Comparison of ENCODE assay signal across 8 cellular contexts in the genomic region with DNA sequence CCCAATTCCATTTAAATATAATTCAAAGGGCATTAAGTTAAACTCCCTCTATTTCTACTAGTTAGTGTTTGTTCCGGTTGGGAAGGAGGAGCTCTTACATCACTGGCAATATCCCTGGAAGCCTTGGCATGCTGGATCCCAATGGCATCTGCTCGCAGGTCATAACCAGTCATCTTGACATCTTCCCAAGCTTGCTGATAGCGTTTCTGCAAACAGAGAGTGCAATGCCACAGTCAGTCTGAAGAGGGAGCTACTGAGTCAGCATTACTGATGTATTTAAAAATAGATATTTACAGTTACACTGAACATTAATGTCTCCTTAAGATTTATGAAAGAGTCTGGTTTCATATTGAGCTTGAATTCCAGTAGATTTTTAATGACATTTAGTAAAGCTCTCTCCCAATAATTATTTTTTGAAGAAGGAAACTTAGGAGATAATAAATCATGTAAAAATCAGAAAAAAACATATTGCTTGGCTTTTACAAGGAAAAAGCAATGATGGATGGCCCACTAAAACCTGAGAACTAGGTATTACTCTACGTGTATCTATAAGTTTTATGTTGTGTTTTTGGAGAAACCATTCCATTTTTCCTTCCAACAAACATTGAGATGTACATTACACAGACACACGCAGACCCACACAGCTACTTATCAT.
DNase-seq lines count a peak whose midpoint lies in the region; ATAC-seq and TF ChIP-seq lines count a peak whose summit lies in the region.
"Not testable (repeated sequence)": the region's sequence is repeated elsewhere in the genome, so short reads cannot be mapped to it uniquely, and the experiment has no call there.

No MANE protein-coding gene starts in this region.

- not testable (repeated sequence) for H3K36me3 ChIP-seq in hepatocyte (replicated peaks; ENCODE audit: insufficient read depth, low read depth)

- peak; percentile 46 for TF ChIP-seq CTCF in CD4-positive, alpha-beta T cell (IDR thresholded peaks at IDR 0.05)
- TF ChIP-seq CTCF in hepatocyte (IDR thresholded peaks at IDR 0.05; ENCODE audit: poor library complexity) (peak; percentile 25), neural crest cell (conservative IDR thresholded peaks at IDR 0.05) (peak; percentile 57), type B pancreatic cell (conservative IDR thresholded peaks at IDR 0.05) (peak; percentile 68)

- POLR2A ChIA-PET in CD4-positive, alpha-beta T cell (lab: Charles Lee), result not testable (repeated sequence)

- H2AFZ ChIP-seq in hepatocyte, result not testable (repeated sequence)

- not testable (repeated sequence) for H3K4me2 ChIP-seq in hepatocyte

- not testable (repeated sequence) for H3K27me3 ChIP-seq in CD4-positive, alpha-beta T cell (ENCODE audit: control insufficient read depth, insufficient read depth, low read length); hepatocyte

- H3K4me1 Mint-ChIP-seq in CD4-positive, alpha-beta T cell (ENCODE audit: low read depth); neural crest cell; type B pancreatic cell (ENCODE audit: unreplicated experiment): not testable (repeated sequence)

- not testable (repeated sequence) for H3K79me2 ChIP-seq in hepatocyte

- H3K9me2 ChIP-seq in hepatocyte (replicated peaks; ENCODE audit: insufficient read depth), result not testable (repeated sequence)

- not testable (repeated sequence) for H3K9me3 Mint-ChIP-seq in CD4-positive, alpha-beta T cell; neural crest cell; type B pancreatic cell

- H3K36me3 Mint-ChIP-seq in CD4-positive, alpha-beta T cell (ENCODE audit: low read depth); neural crest cell (ENCODE audit: low read depth); type B pancreatic cell: not testable (repeated sequence)

- not testable (repeated sequence) for H3K9me3 ChIP-seq in CD4-positive, alpha-beta T cell (ENCODE audit: control insufficient read depth, low read length); hepatocyte (ENCODE audit: low read depth)

- H3K27ac ChIP-seq in CD4-positive, alpha-beta T cell (ENCODE audit: low read depth, low read length); hepatocyte: not testable (repeated sequence)

- not testable (repeated sequence) for DNase-seq in CD4-positive, alpha-beta T cell; hepatocyte (ENCODE audit: low spot score); neural crest cell (ENCODE audit: low read depth, low spot score); type B pancreatic cell (ENCODE audit: extremely low spot score, unreplicated experiment)
- DNase-seq in central memory CD4-positive, alpha-beta T cell, result peak; percentile 11

- CTCF ChIA-PET in CD4-positive, alpha-beta T cell (lab: Charles Lee), result not testable (repeated sequence)

- H3K27ac Mint-ChIP-seq in CD4-positive, alpha-beta T cell; neural crest cell (ENCODE audit: unreplicated experiment); type B pancreatic cell: not testable (repeated sequence)

- peak; percentile 71 for ATAC-seq in CD4-positive, alpha-beta T cell (ENCODE audit: poor library complexity)
- ATAC-seq in GM21367 (IDR thresholded peaks at IDR 0.05; ENCODE audit: unreplicated experiment), result peak; percentile 73
- ATAC-seq in HG03175 (IDR thresholded peaks at IDR 0.05; ENCODE audit: unreplicated experiment), result peak; percentile 52
- peak; percentile 85 for ATAC-seq in SK-N-SH treated with all-trans-retinoic acid at 6 μM for 48 hours

- H3K4me3 Mint-ChIP-seq in CD4-positive, alpha-beta T cell; neural crest cell; type B pancreatic cell: not testable (repeated sequence)

- intact Hi-C loops in CD4-positive, alpha-beta T cell (cut with DNase I, micrococcal nuclease), result not testable (repeated sequence)

- not testable (repeated sequence) for H4K20me1 ChIP-seq in hepatocyte (ENCODE audit: insufficient read depth, poor library complexity, severe bottlenecking)

- WGBS in hepatocyte (ENCODE audit: low lambda C conversion rate, missing lambda C conversion rate), result 37% methylated on average over 5 of the region's 5 CpGs

- H3K4me3 ChIP-seq in hepatocyte, result not testable (repeated sequence)

- not testable (repeated sequence) for H3K4me1 ChIP-seq in hepatocyte (ENCODE audit: insufficient read depth)

- H3K27me3 Mint-ChIP-seq in CD4-positive, alpha-beta T cell; neural crest cell (ENCODE audit: low read depth); type B pancreatic cell: not testable (repeated sequence)
